ENCODE assay signal across 9 cellular contexts in the genomic region with DNA sequence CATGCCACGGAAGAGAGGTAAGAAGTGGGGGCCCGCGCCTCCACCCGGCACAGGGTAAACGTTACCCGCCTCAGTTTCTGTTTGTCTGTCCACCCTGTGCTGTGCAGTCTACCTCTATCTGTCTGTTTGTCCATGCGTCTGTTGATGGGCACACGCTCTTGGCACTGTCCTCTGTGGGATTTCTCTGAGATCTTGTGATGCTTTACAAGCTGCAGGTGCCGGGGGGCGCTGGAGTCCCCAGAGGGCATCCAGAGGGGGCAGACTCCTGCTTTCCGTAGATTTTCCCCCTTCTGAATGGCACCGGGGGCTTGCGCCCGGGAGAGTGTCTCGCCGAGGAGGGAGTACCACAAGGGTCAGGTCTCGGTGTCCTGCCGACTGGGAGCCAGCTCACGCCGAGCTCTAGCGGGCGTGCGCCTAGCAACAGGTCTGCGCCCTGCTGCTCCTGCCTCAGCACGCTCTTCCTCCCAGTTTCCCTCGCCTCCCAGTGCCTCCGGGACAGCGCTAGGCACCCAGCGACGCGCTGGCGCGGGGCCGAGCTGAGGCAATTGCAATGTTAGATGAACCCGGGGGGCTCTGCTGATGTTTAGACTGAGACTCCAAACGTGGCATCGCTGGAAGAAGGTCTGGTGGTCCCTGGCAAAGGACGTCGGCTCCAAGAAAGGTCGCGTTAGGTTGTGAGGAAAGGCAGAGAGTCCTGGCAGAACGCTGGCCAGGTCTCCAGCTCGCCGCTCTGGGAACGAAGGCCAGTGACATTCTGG. TPM values are rescaled to one million over a fixed set of nuclear protein-coding genes. Genes with fewer than 3 reads are reported as not detected.
DNase-seq lines count a peak whose midpoint lies in the region; ATAC-seq, FAIRE-seq and TF ChIP-seq lines count a peak whose summit lies in the region.
"Had no signal": no experiment of that assay in that cellular context is flagged by ENCODE, and none has a peak within 500 bp of the region (broad histone marks: within the 10 kb centered on the region; RNA-seq: fewer than 3 reads in every experiment).

No MANE protein-coding gene starts in this region.

- H2BK15ac ChIP-seq in H1 (ENCODE audit: low read length): no peak overlapping the region

- intact Hi-C loops in mucosa of descending colon (cut with DNase I, micrococcal nuclease): loop anchor here (5.0 to 10.0 kb wide), 4 partner anchors 192 to 323 kb away; no protein-coding TSS in a partner anchor

- DNase-seq in NCI-H1436 (lab: John Stamatoyannopoulos, UW): peak; percentile 7
- DNase-seq in NCI-H1436 treated with DMSO at 0.1 percent for 48 hours (lab: John Stamatoyannopoulos, UW): no peak
- peak; percentile 85 for DNase-seq in NCI-H69 (lab: John Stamatoyannopoulos, UW)
- peak; percentile 10 to 74 for DNase-seq in H1 (ENCODE audit: low read depth in 1 of 2, low spot score in 2 of 2)
- peak in 2 of 3 donors; percentile 41 to 50 for DNase-seq in mucosa of descending colon
- no peak for DNase-seq in AML-193 (lab: John Stamatoyannopoulos, UW)
- no peak for DNase-seq in hippocampal formation (lab: John Stamatoyannopoulos, UW)

- H3K79me2 ChIP-seq in H1 (ENCODE audit: control insufficient read depth in 1 of 2, insufficient read depth in 2 of 2, low read length in 2 of 2): no peaks in the 10 kb centered on the region

- no peak overlapping the region for H3K14ac ChIP-seq in H1 (ENCODE audit: insufficient read length)

- H3K9me3 ChIP-seq in H1 (ENCODE audit: insufficient read depth in 2 of 2, low read depth in 1 of 2, low read length in 1 of 2): no peaks in the 10 kb centered on the region
- no peaks in the 10 kb centered on the region for H3K9me3 ChIP-seq in mucosa of descending colon

- peak overlapping the region; percentile 28 to 63 (median 46) for H3K4me3 ChIP-seq in H1 (ENCODE audit: extremely low read depth in 1 of 4, insufficient read depth in 2 of 4, low read depth in 3 of 4, low read length in 4 of 4)
- H3K4me3 ChIP-seq in mucosa of descending colon: no peak overlapping the region

- H3K27ac ChIP-seq in H1 (ENCODE audit: low read depth, low read length): no peak overlapping the region
- H3K27ac ChIP-seq: C4-2B had no signal

- no peak overlapping the region for H3K18ac ChIP-seq in H1 (ENCODE audit: extremely low read depth, low read length)

- no peak for TF ChIP-seq POLR2A in H1 (IDR thresholded peaks at IDR 0.05; ENCODE audit: control extremely low read depth in 1 of 2, low read depth in 2 of 2, low read length in 2 of 2)

- H3K4me2 ChIP-seq in H1 (ENCODE audit: insufficient read depth in 1 of 2, low read depth in 2 of 2, low read length in 2 of 2): peak overlapping the region; percentile 98 to 99

- H3K4me1 ChIP-seq in H1 (replicated peaks in 1 of 4; ENCODE audit: control insufficient read depth in 3 of 4, insufficient read depth in 4 of 4, low read length in 3 of 4) (peaks cover 0 to 7% (median 4%) of the 10 kb centered on the region in 4 experiments; a peak in 5 of 7 replicates), mucosa of descending colon (ENCODE audit: low read depth) (peaks cover 19% of the 10 kb centered on the region)

- H4K5ac ChIP-seq in H1 (ENCODE audit: insufficient read length, low read depth, low read length): no peak overlapping the region

- H3K56ac ChIP-seq in H1 (replicated peaks; ENCODE audit: insufficient read length, low read depth, low read length): no peak overlapping the region

- peaks cover 0 to 5% of the 10 kb centered on the region in 2 experiments for H4K20me1 ChIP-seq in H1 (replicated peaks in 1 of 2; ENCODE audit: control insufficient read depth in 1 of 2, insufficient read depth in 2 of 2, low read length in 2 of 2)

- H2BK12ac ChIP-seq in H1 (ENCODE audit: low read depth, low read length): no peak overlapping the region

- FAIRE-seq in H1 (lab: Jason Lieb, UNC): no peak

- H2AK5ac ChIP-seq in H1 (ENCODE audit: low read depth, low read length): no peak overlapping the region

- no peak overlapping the region for H2BK120ac ChIP-seq in H1 (replicated peaks; ENCODE audit: low read depth, low read length)

- no peak overlapping the region for H2AFZ ChIP-seq in H1 (ENCODE audit: low read length)

- peaks cover 15% of the 10 kb centered on the region for H3K23me2 ChIP-seq in H1 (ENCODE audit: low read depth, low read length)

- no peak overlapping the region for H4K91ac ChIP-seq in H1 (replicated peaks; ENCODE audit: insufficient read length, low read length)

- no peaks in the 10 kb centered on the region for H3K79me1 ChIP-seq in H1 (ENCODE audit: low read depth, low read length)

- no peak overlapping the region for H3K23ac ChIP-seq in H1 (ENCODE audit: insufficient read length)

- TF ChIP-seq RAD21 in H1 (IDR thresholded peaks at IDR 0.05 in 1 of 2, conservative IDR thresholded peaks at IDR 0.05 in 1 of 2; ENCODE audit: low read depth in 2 of 2, low read length in 2 of 2): 0 out of 4 replicates have a peak, but pooled peaks of 1 of the 2 experiments have one; percentile 4

- H3K36me3 ChIP-seq in H1 (ENCODE audit: control insufficient read depth in 2 of 4, insufficient read depth in 4 of 4, low read length in 3 of 4): no peaks in the 10 kb centered on the region
- no peaks in the 10 kb centered on the region for H3K36me3 ChIP-seq in mucosa of descending colon (ENCODE audit: low read depth)

- no peak overlapping the region for H3K9ac ChIP-seq in H1 (replicated peaks in 1 of 4; ENCODE audit: extremely low read depth in 1 of 4, low read depth in 3 of 4, low read length in 3 of 4)

- H2BK5ac ChIP-seq in H1 (ENCODE audit: low read depth, low read length): no peak overlapping the region

- no peak overlapping the region for H3K4ac ChIP-seq in H1 (replicated peaks; ENCODE audit: insufficient read length, low read depth, low read length)

- WGBS in H1 (ENCODE audit: extremely low coverage in 1 of 2, insufficient coverage in 1 of 2, insufficient read length in 1 of 2, insufficient replicate concordance in 2 of 2, low coverage in 1 of 2, low lambda C conversion rate in 2 of 2, missing lambda C conversion rate in 1 of 2), 2 experiments: 2% methylated on average over 37 of the region's 45 CpGs; no CpG with 5 or more reads in 1 of the 2 experiments

- peaks cover 4 to 43% (median 33%) of the 10 kb centered on the region in 4 experiments for H3K27me3 ChIP-seq in H1 (replicated peaks in 1 of 4; ENCODE audit: control insufficient read depth in 3 of 4, extremely low read depth in 1 of 4, insufficient read depth in 3 of 4, low read length in 3 of 4)

- POLR2A ChIA-PET in H1 (lab: Charles Lee; ENCODE audit: partially characterized antibody): interaction anchor here (0.8 to 2.3 kb wide), 6 partner anchors 27 to 217 kb away, joined by 3 to 9 read pairs (median 4); partner anchors contain the start of gene ABHD17C

- no peak overlapping the region; the same call in 1 of the 2 replicates for H4K8ac ChIP-seq in H1 (ENCODE audit: extremely low read depth, insufficient read depth, low read length)

- TF ChIP-seq CTCF in H1 (IDR thresholded peaks at IDR 0.05; ENCODE audit: control extremely low read depth in 1 of 3, insufficient read depth in 1 of 3, low read depth in 1 of 3, low read length in 3 of 3) (peak in 2 of 3 experiments; percentile 7 to 25; a peak in 2 of 4 replicates), mucosa of descending colon (IDR thresholded peaks at IDR 0.05) (no peak)

- H2BK20ac ChIP-seq in H1 (ENCODE audit: low read length): no peak overlapping the region

- no peak for TF ChIP-seq EP300 in H1 (IDR thresholded peaks at IDR 0.05; ENCODE audit: borderline replicate concordance in 1 of 2, low read depth in 2 of 2, low read length in 2 of 2)

- ATAC-seq in mucosa of descending colon: peak; percentile 45
- no peak for ATAC-seq in GM21360 (IDR thresholded peaks at IDR 0.05; ENCODE audit: unreplicated experiment)

- CTCF ChIA-PET in H1 (lab: Charles Lee; ENCODE audit: partially characterized antibody): interaction anchor here (0.6 to 8.3 kb wide), 108 partner anchors 9 to 489 kb away, joined by 3 to 133 read pairs (median 4); no protein-coding TSS in a partner anchor

TF ChIP-seq in H1, 55 proteins besides CTCF, POLR2A, EP300 and RAD21 (continues in another document):
- TF ChIP-seq RNF2 (IDR thresholded peaks at IDR 0.05; ENCODE audit: borderline replicate concordance, low read depth, low read length, missing control alignments, poor library complexity, severe bottlenecking) (no peak), CHD2 (IDR thresholded peaks at IDR 0.05; ENCODE audit: low read length) (no peak), BRCA1 (IDR thresholded peaks at IDR 0.05; ENCODE audit: low read depth, low read length) (no peak), EZH2 (IDR thresholded peaks at IDR 0.05; ENCODE audit: low read depth, low read length, severe bottlenecking) (peak; percentile 45), SRF (IDR thresholded peaks at IDR 0.05; ENCODE audit: low read depth, low read length) (no peak), SUZ12 (IDR thresholded peaks at IDR 0.05; ENCODE audit: low read length) (peak; percentile 70; the same call in 1 of the 2 replicates), TEAD4 (IDR thresholded peaks at IDR 0.05; ENCODE audit: low read depth, low read length) (no peak), HDAC2 (IDR thresholded peaks at IDR 0.05; ENCODE audit: borderline replicate concordance in 1 of 2, low read depth in 2 of 2, low read length in 2 of 2) (0 out of 4 replicates have a peak, but pooled peaks of 1 of the 2 experiments have one; percentile 7), TAF1 (IDR thresholded peaks at IDR 0.05; ENCODE audit: low read depth, low read length) (no peak), SAP30 (IDR thresholded peaks at IDR 0.05; ENCODE audit: insufficient read depth, insufficient replicate concordance, low read length) (peak; percentile 45)
- TF ChIP-seq, protein P1, sequence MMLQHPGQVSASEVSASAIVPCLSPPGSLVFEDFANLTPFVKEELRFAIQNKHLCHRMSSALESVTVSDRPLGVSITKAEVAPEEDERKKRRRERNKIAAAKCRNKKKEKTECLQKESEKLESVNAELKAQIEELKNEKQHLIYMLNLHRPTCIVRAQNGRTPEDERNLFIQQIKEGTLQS (IDR thresholded peaks at IDR 0.05; ENCODE audit: insufficient read depth, low read depth, low read length): no peak

RNA-seq across cellular contexts. Expression of gene CEMIP, which starts 0.7 kb away (rescaled TPM):
- total RNA-seq in H1 (2021; fragmentation: NEBNext Ultra II Directional; extraction: Animal tissue kit (Norgen Biotek cat#: 25700)): 0.60 and 1.8 TPM in 2 replicates
- polyA plus RNA-seq in H1 (2011; rRNA removed): 0.11 and 0.16 TPM in 2 replicates
- 0.40 TPM for polyA plus RNA-seq in H1 (2011; cell fraction: cytosol; rRNA removed)
- 0.37 TPM for polyA plus RNA-seq in H1 (2011; cell fraction: nucleus; rRNA removed)
- polyA plus RNA-seq in H1 (2012, experiment 1 of 2): 1.2 to 1.6 TPM (median 1.3 TPM) in 4 replicates
- 0.24 TPM for polyA plus RNA-seq in H1 (2012, experiment 2 of 2)
- polyA plus RNA-seq in H1 (2013, experiment 1 of 2): 2.0 TPM
- 1.8 TPM for polyA plus RNA-seq in H1 (2013, experiment 2 of 2)
- 0.20 and 0.88 TPM in 2 replicates for polyA minus RNA-seq in H1 (2011; rRNA and poly(A)+ RNA removed)
- polyA minus RNA-seq in H1 (2011; cell fraction: cytosol; rRNA and poly(A)+ RNA removed): not detected
- polyA minus RNA-seq in H1 (2011; cell fraction: nucleus; rRNA and poly(A)+ RNA removed): 1.00 TPM
- total RNA-seq in mucosa of descending colon: 1 to 10 TPM in 2 of 3 donors, under 1 TPM in 1; 0.63 to 2.2 (median 1.4) TPM

Comparison
In these comparisons a context has a peak if more than half of its experiments do, and no peak if none do; other contexts are left out.
1. DNase-seq: peak in NCI-H1436 (single experiment), NCI-H69 (single experiment), H1 (2 of 2) and mucosa of descending colon (2 of 3); none in NCI-H1436 treated with DMSO at 0.1 percent for 48 hours (single experiment), AML-193 (0 of 2) and hippocampal formation (0 of 2).